7 cellular contexts compared by ENCODE assay signal in the genomic region with DNA sequence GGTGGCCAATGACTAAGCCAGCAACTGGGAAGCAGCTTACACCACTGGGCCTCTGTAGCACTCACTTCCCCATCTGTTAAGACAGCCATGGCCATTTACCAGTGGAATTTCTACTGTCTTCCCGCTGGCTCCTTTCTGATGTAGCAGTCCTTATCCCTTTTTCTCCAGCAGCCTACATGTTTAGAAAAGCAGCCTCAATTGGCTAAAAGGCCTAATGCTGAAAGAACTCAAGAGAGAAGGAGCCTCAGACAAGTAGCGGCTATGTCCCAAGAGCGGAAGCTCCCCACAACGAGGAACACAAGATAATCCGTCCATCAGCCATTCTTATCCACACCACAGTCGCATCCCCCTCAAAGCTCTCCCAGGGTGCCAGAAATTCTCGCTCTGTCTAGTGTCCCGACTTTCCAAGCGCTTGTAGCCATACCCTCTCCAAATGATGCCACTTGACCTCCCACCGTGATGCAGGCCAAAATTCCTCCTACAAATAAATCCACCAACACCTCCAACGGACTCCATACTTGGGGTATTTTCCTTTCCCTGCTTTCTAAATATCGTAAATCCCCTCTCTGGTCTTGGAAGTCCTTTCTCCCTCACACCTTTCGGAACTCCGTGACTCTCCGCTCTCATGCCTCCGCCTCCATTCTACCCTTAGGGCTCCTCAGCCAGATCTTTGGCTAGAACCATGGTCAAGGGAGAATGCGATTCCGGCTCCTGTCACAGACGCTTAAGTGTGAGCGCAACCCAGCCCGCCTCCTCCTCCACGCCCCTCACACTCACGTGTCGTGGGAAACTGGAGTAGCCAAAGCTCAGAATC. TPM values are rescaled to one million over a fixed set of nuclear protein-coding genes. Genes with fewer than 3 reads are reported as not detected.
DNase-seq lines count a peak whose midpoint lies in the region; ATAC-seq and TF ChIP-seq lines count a peak whose summit lies in the region.

No MANE protein-coding gene starts in this region.

- TF ChIP-seq CTCF in endodermal cell (conservative IDR thresholded peaks at IDR 0.05) (no peak), vagina (IDR thresholded peaks at IDR 0.05) (no peak)

- no peak for TF ChIP-seq POLR2A in vagina (IDR thresholded peaks at IDR 0.05)

- WGBS in endodermal cell (ENCODE audit: insufficient coverage in 1 of 2, insufficient read length in 1 of 2), 2 experiments, result 1 to 2% methylated on average over 11 to 24 of the region's 24 CpGs

- DNase-seq in GF-D8 (lab: John Stamatoyannopoulos, UW), result peak; percentile 32
- DNase-seq in HS-5 (ENCODE audit: low read depth), result peak; percentile 14
- peak; percentile 71 for DNase-seq in endodermal cell
- no peak for DNase-seq in vagina (ENCODE audit: extremely low spot score in 2 of 2)

- peak; percentile 27 for ATAC-seq in GM21390 (IDR thresholded peaks at IDR 0.05; ENCODE audit: unreplicated experiment)

- H3K9me3 ChIP-seq in endodermal cell (ENCODE audit: control insufficient read depth, low read length), result peaks cover 10% of the 10 kb centered on the region
- H3K9me3 ChIP-seq in mononuclear cell (ENCODE audit: low read depth, low read length), result no peaks in the 10 kb centered on the region
- H3K9me3 ChIP-seq in vagina, result no peaks in the 10 kb centered on the region

- no peaks in the 10 kb centered on the region for H3K4me1 ChIP-seq in endodermal cell (ENCODE audit: control insufficient read depth, insufficient read depth, low read length)
- H3K4me1 ChIP-seq in mononuclear cell (ENCODE audit: insufficient read depth, low read length), result peaks cover 47% of the 10 kb centered on the region
- peaks cover 32% of the 10 kb centered on the region for H3K4me1 ChIP-seq in vagina

- H3K4me3 ChIP-seq in endodermal cell (ENCODE audit: low read length) (peak overlapping the region; percentile 99), mononuclear cell (ENCODE audit: low read length) (peak overlapping the region; percentile 74), vagina (peak overlapping the region; percentile 63 to 64)

- H3K9me3 Mint-ChIP-seq in T-helper 1 cell treated with Interleukin-12 subunit alpha and Interleukin-12 subunit beta and Interleukin-4 antibody, amounts not matched to agents 30 μg/mL and 1 μg/mL, for 36 hours, result peaks cover 14% of the 10 kb centered on the region
- peaks cover 10% of the 10 kb centered on the region for H3K9me3 Mint-ChIP-seq in endodermal cell

- H3K27ac ChIP-seq in endodermal cell (ENCODE audit: low read depth, low read length) (peak overlapping the region; percentile 99), vagina (peak overlapping the region; percentile 97)

- peaks cover 23% of the 10 kb centered on the region for H3K36me3 ChIP-seq in endodermal cell (ENCODE audit: control insufficient read depth, insufficient read depth, low read length)
- peaks cover 0 to 17% of the 10 kb centered on the region in 2 donors for H3K36me3 ChIP-seq in vagina

- H3K27me3 Mint-ChIP-seq in T-helper 1 cell treated with Interleukin-12 subunit alpha and Interleukin-12 subunit beta and Interleukin-4 antibody, amounts not matched to agents 30 μg/mL and 1 μg/mL, for 36 hours (ENCODE audit: low read depth), result no peaks in the 10 kb centered on the region
- no peaks in the 10 kb centered on the region for H3K27me3 Mint-ChIP-seq in endodermal cell (ENCODE audit: insufficient read depth)

- H3K27ac Mint-ChIP-seq in T-helper 1 cell treated with Interleukin-12 subunit alpha and Interleukin-12 subunit beta and Interleukin-4 antibody, amounts not matched to agents 30 μg/mL and 1 μg/mL, for 36 hours, result peak overlapping the region; percentile 93
- peak overlapping the region; percentile 95 for H3K27ac Mint-ChIP-seq in endodermal cell

- intact Hi-C loops in vagina (cut with DNase I), result no loop called here

- peaks cover 26% of the 10 kb centered on the region for H3K36me3 Mint-ChIP-seq in T-helper 1 cell treated with Interleukin-12 subunit alpha and Interleukin-12 subunit beta and Interleukin-4 antibody, amounts not matched to agents 30 μg/mL and 1 μg/mL, for 36 hours (ENCODE audit: low read depth)
- H3K36me3 Mint-ChIP-seq in endodermal cell (ENCODE audit: low read depth), result peaks cover 32% of the 10 kb centered on the region

- peak overlapping the region; percentile 94 for H3K9ac ChIP-seq in endodermal cell (ENCODE audit: extremely low read depth, low read length, poor library complexity, severe bottlenecking)

- H3K4me1 Mint-ChIP-seq in T-helper 1 cell treated with Interleukin-12 subunit alpha and Interleukin-12 subunit beta and Interleukin-4 antibody, amounts not matched to agents 30 μg/mL and 1 μg/mL, for 36 hours (ENCODE audit: low read depth), result peaks cover 60% of the 10 kb centered on the region
- peaks cover 18% of the 10 kb centered on the region for H3K4me1 Mint-ChIP-seq in endodermal cell

- peak overlapping the region; percentile 99 for H3K4me3 Mint-ChIP-seq in T-helper 1 cell treated with Interleukin-12 subunit alpha and Interleukin-12 subunit beta and Interleukin-4 antibody, amounts not matched to agents 30 μg/mL and 1 μg/mL, for 36 hours
- H3K4me3 Mint-ChIP-seq in endodermal cell, result peak overlapping the region; percentile 83

- no peaks in the 10 kb centered on the region for H3K27me3 ChIP-seq in endodermal cell (ENCODE audit: control insufficient read depth, insufficient read depth, low read length, poor library complexity, severe bottlenecking)
- H3K27me3 ChIP-seq in mononuclear cell (ENCODE audit: insufficient read depth, low read length), result no peaks in the 10 kb centered on the region
- no peaks in the 10 kb centered on the region for H3K27me3 ChIP-seq in vagina

RNA-seq across cellular contexts. Expression of gene M6PR, which starts 0.5 kb away (rescaled TPM):
- total RNA-seq in endodermal cell (100 to 1,000 TPM; 116 to 255 TPM), mononuclear cell (78.2 TPM), vagina (98.0 TPM)
- 90.8 TPM for polyA plus RNA-seq in endodermal cell (2013, experiment 1 of 2)
- 86.5 TPM for polyA plus RNA-seq in endodermal cell (2013, experiment 2 of 2)

RNA-seq across cellular contexts. Expression of gene PHC1, which starts 34.6 kb away (rescaled TPM):
- total RNA-seq in endodermal cell, result 100 to 1,000 TPM; 100 to 538 TPM
- polyA plus RNA-seq in endodermal cell (2013, experiment 1 of 2), result 128 TPM
- 90.0 TPM for polyA plus RNA-seq in endodermal cell (2013, experiment 2 of 2)
- total RNA-seq in mononuclear cell, result 26.9 TPM
- total RNA-seq in vagina, result 46.4 TPM

RNA-seq across cellular contexts. Expression of gene KLRG1, which starts 40.4 kb away (rescaled TPM):
- total RNA-seq in endodermal cell (1 to 10 TPM; 3.1 TPM), mononuclear cell (23.6 TPM), vagina (3.7 TPM)
- 3.4 TPM for polyA plus RNA-seq in endodermal cell (2013, experiment 1 of 2)
- polyA plus RNA-seq in endodermal cell (2013, experiment 2 of 2), result 3.3 TPM

Comparison
In these comparisons a context has a peak if more than half of its experiments do, and no peak if none do; other contexts are left out.
1. DNase-seq: peak in GF-D8 (single experiment), HS-5 (single experiment) and endodermal cell (single experiment); none in vagina (0 of 2).
2. Peak in every context shown above with its lines, with median percentiles within 50 percentile points of each other: H3K4me3 ChIP-seq.